ENCODE assay signal across 1 cellular context in genomic region chr11:129279326-129280026, GRCh38.
TF ChIP-seq lines count a peak whose summit lies in the region.

No MANE protein-coding gene starts in this region.

TF ChIP-seq in GM12878, 131 proteins besides CTCF, POLR2A, EP300 and RAD21 (continued from another document and continues in another):
- no peak for TF ChIP-seq MLLT1 (IDR thresholded peaks at IDR 0.05)
- TF ChIP-seq ATF3 (IDR thresholded peaks at IDR 0.05; ENCODE audit: borderline replicate concordance, extremely low read depth, low read depth, low read length): no peak
- no peak for TF ChIP-seq STAT1 (conservative IDR thresholded peaks at IDR 0.05)
- TF ChIP-seq CEBPB (IDR thresholded peaks at IDR 0.05; ENCODE audit: borderline replicate concordance in 1 of 2, low read depth in 2 of 2, low read length in 2 of 2): no peak
- TF ChIP-seq LARP7 (IDR thresholded peaks at IDR 0.05): no peak
- peak; percentile 93 to 98 for TF ChIP-seq BHLHE40 (IDR thresholded peaks at IDR 0.05; ENCODE audit: borderline replicate concordance in 1 of 2, low read depth in 2 of 2, low read length in 1 of 2)
- no peak for TF ChIP-seq SIX5 (IDR thresholded peaks at IDR 0.05; ENCODE audit: low read depth, low read length, severe bottlenecking)
- no peak for TF ChIP-seq ZBTB33 (IDR thresholded peaks at IDR 0.05)
- TF ChIP-seq IRF5 (IDR thresholded peaks at IDR 0.05; ENCODE audit: borderline replicate concordance): no peak
- TF ChIP-seq BMI1 (IDR thresholded peaks at IDR 0.05; ENCODE audit: borderline replicate concordance): no peak
- TF ChIP-seq WRNIP1 (IDR thresholded peaks at IDR 0.05; ENCODE audit: borderline replicate concordance, low read depth, low read length): no peak
- TF ChIP-seq, protein P1, sequence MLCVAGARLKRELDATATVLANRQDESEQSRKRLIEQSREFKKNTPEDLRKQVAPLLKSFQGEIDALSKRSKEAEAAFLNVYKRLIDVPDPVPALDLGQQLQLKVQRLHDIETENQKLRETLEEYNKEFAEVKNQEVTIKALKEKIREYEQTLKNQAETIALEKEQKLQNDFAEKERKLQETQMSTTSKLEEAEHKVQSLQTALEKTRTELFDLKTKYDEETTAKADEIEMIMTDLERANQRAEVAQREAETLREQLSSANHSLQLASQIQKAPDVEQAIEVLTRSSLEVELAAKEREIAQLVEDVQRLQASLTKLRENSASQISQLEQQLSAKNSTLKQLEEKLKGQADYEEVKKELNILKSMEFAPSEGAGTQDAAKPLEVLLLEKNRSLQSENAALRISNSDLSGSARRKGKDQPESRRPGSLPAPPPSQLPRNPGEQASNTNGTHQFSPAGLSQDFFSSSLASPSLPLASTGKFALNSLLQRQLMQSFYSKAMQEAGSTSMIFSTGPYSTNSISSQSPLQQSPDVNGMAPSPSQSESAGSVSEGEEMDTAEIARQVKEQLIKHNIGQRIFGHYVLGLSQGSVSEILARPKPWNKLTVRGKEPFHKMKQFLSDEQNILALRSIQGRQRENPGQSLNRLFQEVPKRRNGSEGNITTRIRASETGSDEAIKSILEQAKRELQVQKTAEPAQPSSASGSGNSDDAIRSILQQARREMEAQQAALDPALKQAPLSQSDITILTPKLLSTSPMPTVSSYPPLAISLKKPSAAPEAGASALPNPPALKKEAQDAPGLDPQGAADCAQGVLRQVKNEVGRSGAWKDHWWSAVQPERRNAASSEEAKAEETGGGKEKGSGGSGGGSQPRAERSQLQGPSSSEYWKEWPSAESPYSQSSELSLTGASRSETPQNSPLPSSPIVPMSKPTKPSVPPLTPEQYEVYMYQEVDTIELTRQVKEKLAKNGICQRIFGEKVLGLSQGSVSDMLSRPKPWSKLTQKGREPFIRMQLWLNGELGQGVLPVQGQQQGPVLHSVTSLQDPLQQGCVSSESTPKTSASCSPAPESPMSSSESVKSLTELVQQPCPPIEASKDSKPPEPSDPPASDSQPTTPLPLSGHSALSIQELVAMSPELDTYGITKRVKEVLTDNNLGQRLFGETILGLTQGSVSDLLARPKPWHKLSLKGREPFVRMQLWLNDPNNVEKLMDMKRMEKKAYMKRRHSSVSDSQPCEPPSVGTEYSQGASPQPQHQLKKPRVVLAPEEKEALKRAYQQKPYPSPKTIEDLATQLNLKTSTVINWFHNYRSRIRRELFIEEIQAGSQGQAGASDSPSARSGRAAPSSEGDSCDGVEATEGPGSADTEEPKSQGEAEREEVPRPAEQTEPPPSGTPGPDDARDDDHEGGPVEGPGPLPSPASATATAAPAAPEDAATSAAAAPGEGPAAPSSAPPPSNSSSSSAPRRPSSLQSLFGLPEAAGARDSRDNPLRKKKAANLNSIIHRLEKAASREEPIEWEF (IDR thresholded peaks at IDR 0.05; ENCODE audit: insufficient replicate concordance, low read depth, low read length): no peak
- no peak for TF ChIP-seq ZNF24 (IDR thresholded peaks at IDR 0.05)
- TF ChIP-seq IRF3 (IDR thresholded peaks at IDR 0.05): no peak
- no peak for TF ChIP-seq RBBP5 (conservative IDR thresholded peaks at IDR 0.05)
- TF ChIP-seq RELA (IDR thresholded peaks at IDR 0.05; ENCODE audit: borderline replicate concordance, partially characterized antibody): no peak
- TF ChIP-seq ZBTB4 (CRISPR knock-in tag; IDR thresholded peaks at IDR 0.05): no peak
- TF ChIP-seq GATAD2B (conservative IDR thresholded peaks at IDR 0.05; ENCODE audit: low read depth): no peak
- no peak for TF ChIP-seq NR2F1 (conservative IDR thresholded peaks at IDR 0.05)
- TF ChIP-seq SREBF1 (IDR thresholded peaks at IDR 0.05; ENCODE audit: low read length): no peak
- TF ChIP-seq IKZF1 (conservative IDR thresholded peaks at IDR 0.05): peak; percentile 63
- no peak for TF ChIP-seq POLR2AphosphoS2 (IDR thresholded peaks at IDR 0.05; ENCODE audit: low read depth, low read length)
- TF ChIP-seq YY1 (IDR thresholded peaks at IDR 0.05; ENCODE audit: low read depth, low read length): no peak
- no peak for TF ChIP-seq ZNF384 (IDR thresholded peaks at IDR 0.05; ENCODE audit: borderline replicate concordance, low read depth, low read length)
- no peak for TF ChIP-seq E2F4 (IDR thresholded peaks at IDR 0.05; ENCODE audit: low read depth, low read length)
- no peak for TF ChIP-seq RAD51 (IDR thresholded peaks at IDR 0.05)
- no peak for TF ChIP-seq MTA2 (IDR thresholded peaks at IDR 0.05; ENCODE audit: low read depth)
- no peak for TF ChIP-seq SPI1 (IDR thresholded peaks at IDR 0.05; ENCODE audit: borderline replicate concordance, insufficient read depth, low read depth, low read length)
- no peak for TF ChIP-seq HDAC2 (IDR thresholded peaks at IDR 0.05)
- no peak for TF ChIP-seq NBN (IDR thresholded peaks at IDR 0.05)
- TF ChIP-seq EZH2 (IDR thresholded peaks at IDR 0.05; ENCODE audit: borderline replicate concordance, control insufficient read depth, low read depth, low read length): no peak
- no peak for TF ChIP-seq GABPA (IDR thresholded peaks at IDR 0.05; ENCODE audit: low read depth)
- peak; percentile 51 for TF ChIP-seq MYC (IDR thresholded peaks at IDR 0.05; ENCODE audit: insufficient read depth, insufficient read length, insufficient replicate concordance, low read length, severe bottlenecking)
- TF ChIP-seq, protein P2, sequence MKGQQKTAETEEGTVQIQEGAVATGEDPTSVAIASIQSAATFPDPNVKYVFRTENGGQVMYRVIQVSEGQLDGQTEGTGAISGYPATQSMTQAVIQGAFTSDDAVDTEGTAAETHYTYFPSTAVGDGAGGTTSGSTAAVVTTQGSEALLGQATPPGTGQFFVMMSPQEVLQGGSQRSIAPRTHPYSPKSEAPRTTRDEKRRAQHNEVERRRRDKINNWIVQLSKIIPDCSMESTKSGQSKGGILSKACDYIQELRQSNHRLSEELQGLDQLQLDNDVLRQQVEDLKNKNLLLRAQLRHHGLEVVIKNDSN (IDR thresholded peaks at IDR 0.05; ENCODE audit: borderline replicate concordance, extremely low read length, insufficient read depth, low read depth, low read length): no peak
- TF ChIP-seq, protein P3, sequence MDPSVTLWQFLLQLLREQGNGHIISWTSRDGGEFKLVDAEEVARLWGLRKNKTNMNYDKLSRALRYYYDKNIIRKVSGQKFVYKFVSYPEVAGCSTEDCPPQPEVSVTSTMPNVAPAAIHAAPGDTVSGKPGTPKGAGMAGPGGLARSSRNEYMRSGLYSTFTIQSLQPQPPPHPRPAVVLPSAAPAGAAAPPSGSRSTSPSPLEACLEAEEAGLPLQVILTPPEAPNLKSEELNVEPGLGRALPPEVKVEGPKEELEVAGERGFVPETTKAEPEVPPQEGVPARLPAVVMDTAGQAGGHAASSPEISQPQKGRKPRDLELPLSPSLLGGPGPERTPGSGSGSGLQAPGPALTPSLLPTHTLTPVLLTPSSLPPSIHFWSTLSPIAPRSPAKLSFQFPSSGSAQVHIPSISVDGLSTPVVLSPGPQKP (IDR thresholded peaks at IDR 0.05; ENCODE audit: low read depth, low read length): no peak
- TF ChIP-seq, protein P4, sequence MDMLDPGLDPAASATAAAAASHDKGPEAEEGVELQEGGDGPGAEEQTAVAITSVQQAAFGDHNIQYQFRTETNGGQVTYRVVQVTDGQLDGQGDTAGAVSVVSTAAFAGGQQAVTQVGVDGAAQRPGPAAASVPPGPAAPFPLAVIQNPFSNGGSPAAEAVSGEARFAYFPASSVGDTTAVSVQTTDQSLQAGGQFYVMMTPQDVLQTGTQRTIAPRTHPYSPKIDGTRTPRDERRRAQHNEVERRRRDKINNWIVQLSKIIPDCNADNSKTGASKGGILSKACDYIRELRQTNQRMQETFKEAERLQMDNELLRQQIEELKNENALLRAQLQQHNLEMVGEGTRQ (IDR thresholded peaks at IDR 0.05; ENCODE audit: borderline replicate concordance, low read depth, low read length): no peak
- no peak for TF ChIP-seq PAX5 (IDR thresholded peaks at IDR 0.05; ENCODE audit: borderline replicate concordance, low read depth, low read length)
- no peak for TF ChIP-seq EGR1 (IDR thresholded peaks at IDR 0.05; ENCODE audit: borderline replicate concordance in 1 of 2, low read depth in 2 of 2, low read length in 2 of 2)
- no peak for TF ChIP-seq RFX5 (IDR thresholded peaks at IDR 0.05; ENCODE audit: low read depth, low read length)
- no peak for TF ChIP-seq CHD2 (IDR thresholded peaks at IDR 0.05; ENCODE audit: borderline replicate concordance, low read depth, low read length)
